Comparison of ENCODE assay signal across 8 cellular contexts in the genomic region with DNA sequence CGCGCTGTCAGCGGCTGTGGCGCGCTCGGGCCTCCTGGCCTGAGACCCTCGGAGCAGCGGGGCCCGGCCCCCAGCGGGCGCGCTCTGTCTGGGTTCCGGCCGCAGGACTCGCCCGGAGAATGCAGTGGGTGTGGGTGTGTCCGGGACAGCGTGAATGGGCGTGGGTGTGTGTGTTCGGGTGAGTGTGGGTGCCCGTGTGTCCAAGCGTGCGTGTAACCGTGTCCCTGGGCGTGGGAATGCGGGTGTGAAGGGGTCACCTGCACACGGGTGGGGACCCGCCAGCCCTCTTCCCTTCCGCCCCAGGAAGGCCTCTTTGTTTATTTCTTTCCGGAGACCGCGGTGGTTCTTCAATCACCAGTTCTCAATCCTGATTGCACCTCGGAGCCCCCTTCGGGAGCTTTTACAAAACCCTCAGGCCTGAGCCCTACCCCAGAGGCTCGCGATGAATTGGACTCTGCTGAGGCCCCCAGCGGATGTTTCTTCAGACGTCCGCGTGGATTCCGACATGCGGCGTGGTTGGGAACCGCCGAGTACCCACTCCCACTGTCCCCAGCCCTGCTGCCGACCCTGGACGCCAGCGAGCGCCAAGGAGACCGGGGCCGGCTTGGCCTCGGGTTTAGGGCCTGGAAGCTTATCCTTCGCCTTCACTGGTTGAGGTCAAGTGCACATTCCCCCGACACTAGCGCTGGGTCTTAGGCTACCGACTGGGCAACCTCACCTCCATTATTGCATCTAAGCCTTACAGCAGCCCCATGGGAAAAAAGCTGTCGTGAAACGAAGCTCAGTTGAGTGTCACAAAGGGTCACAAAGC. TPM values are rescaled to one million over a fixed set of nuclear protein-coding genes. Genes with fewer than 3 reads are reported as not detected.
A peak's percentile ranks its signal among the peaks of the same experiment; 100 is the strongest.
DNase-seq lines count a peak whose midpoint lies in the region; ATAC-seq, FAIRE-seq and TF ChIP-seq lines count a peak whose summit lies in the region.

No MANE protein-coding gene starts in this region.

- H3K27me3 ChIP-seq in BLaER1 (no peaks in the 10 kb centered on the region), colonic mucosa (no peaks in the 10 kb centered on the region), mucosa of rectum (ENCODE audit: control insufficient read depth in 2 of 2, insufficient read depth in 2 of 2, low read length in 2 of 2) (peaks cover 4 to 5% of the 10 kb centered on the region in 2 donors)

- H3K9me3 ChIP-seq in BLaER1 (no peaks in the 10 kb centered on the region), colonic mucosa (no peaks in the 10 kb centered on the region), mucosa of rectum (ENCODE audit: control insufficient read depth in 2 of 2, low read length in 2 of 2) (no peaks in the 10 kb centered on the region)

- peak overlapping the region; percentile 99 for H3K4me2 ChIP-seq in BLaER1

- H4K20me1 ChIP-seq in BLaER1, result no peaks in the 10 kb centered on the region

- intact Hi-C loops in colonic mucosa (cut with DNase I), result no loop called here

- H3K27ac ChIP-seq in BLaER1 (peak overlapping the region; percentile 99), colonic mucosa (peak overlapping the region; percentile 0), mucosa of rectum (ENCODE audit: low read depth in 2 of 2, low read length in 2 of 2) (peak overlapping the region; percentile 57 to 66)

- H3K9ac ChIP-seq in BLaER1, result peak overlapping the region; percentile 98
- peak overlapping the region; percentile 32 to 67 for H3K9ac ChIP-seq in colonic mucosa (ENCODE audit: low read depth in 2 of 2, low read length in 2 of 2)
- peak overlapping the region; percentile 54 to 66 for H3K9ac ChIP-seq in mucosa of rectum (ENCODE audit: low read depth in 1 of 2, low read length in 2 of 2)

- no peak for ATAC-seq in GM21825 (IDR thresholded peaks at IDR 0.05; ENCODE audit: unreplicated experiment)
- no peak for ATAC-seq in GM21528 (IDR thresholded peaks at IDR 0.05; ENCODE audit: low FRiP score, unreplicated experiment)

- TF ChIP-seq CTCF in colonic mucosa (IDR thresholded peaks at IDR 0.05), result no peak

- no peak for DNase-seq in HTR-8/SVneo (ENCODE audit: insufficient read length, low spot score)
- DNase-seq in colonic mucosa, result peak; percentile 53
- DNase-seq in NCI-H2081 (lab: John Stamatoyannopoulos, UW), result no peak
- no peak for DNase-seq in HuH-7 (ENCODE audit: low spot score)

- peaks cover 58% of the 10 kb centered on the region for H3K4me1 ChIP-seq in BLaER1
- no peaks in the 10 kb centered on the region for H3K4me1 ChIP-seq in colonic mucosa
- peaks cover 17 to 21% of the 10 kb centered on the region in 2 donors for H3K4me1 ChIP-seq in mucosa of rectum (ENCODE audit: control insufficient read depth in 2 of 2, insufficient read depth in 2 of 2, low read length in 2 of 2)

- FAIRE-seq in HTR-8/SVneo (lab: Jason Lieb, UNC), result peak; percentile 55

- H3K36me3 ChIP-seq in BLaER1, result no peaks in the 10 kb centered on the region
- no peaks in the 10 kb centered on the region for H3K36me3 ChIP-seq in colonic mucosa
- no peaks in the 10 kb centered on the region for H3K36me3 ChIP-seq in mucosa of rectum (ENCODE audit: control insufficient read depth in 2 of 2, insufficient read depth in 2 of 2, low read length in 2 of 2)

- H3K4me3 ChIP-seq in BLaER1 (peak overlapping the region; percentile 80), colonic mucosa (peak overlapping the region; percentile 32), mucosa of rectum (ENCODE audit: low read length in 2 of 2) (peak overlapping the region; percentile 68 to 71)

RNA-seq across cellular contexts. Expression of a gene that starts 19.3 kb away (rescaled TPM):
- 1 to 10 TPM; 4.2 to 4.6 TPM for total RNA-seq in colonic mucosa

Comparison
In these comparisons a context has a peak if more than half of its experiments do, and no peak if none do; other contexts are left out.
1. H3K27ac ChIP-seq: peak in every context shown above with its lines; median percentile 99 in BLaER1; 62 in mucosa of rectum; 0 in colonic mucosa.